Comparison of ENCODE assay signal across 10 cellular contexts in genomic region chr10:37860494-37861190, GRCh38. TPM values are rescaled to one million over a fixed set of nuclear protein-coding genes. Genes with fewer than 3 reads are reported as not detected.
DNase-seq lines count a peak whose midpoint lies in the region; ATAC-seq and TF ChIP-seq lines count a peak whose summit lies in the region.
"Had no signal": no experiment of that assay in that cellular context is flagged by ENCODE, and none has a peak within 500 bp of the region (broad histone marks: within the 10 kb centered on the region; RNA-seq: fewer than 3 reads in every experiment).

No MANE protein-coding gene starts in this region.

- H3K9me3 Mint-ChIP-seq in HFFc6: peaks cover 8% of the 10 kb centered on the region
- H3K9me3 Mint-ChIP-seq in activated T-helper 17 cell treated with anti-CD3 and anti-CD28 coated beads, Interleukin-2, amount 50 U/mL, for 72 hours: peaks cover 3% of the 10 kb centered on the region
- H3K9me3 Mint-ChIP-seq: activated CD8-positive, alpha-beta T cell treated with anti-CD3 and anti-CD28 coated beads for 36 hours had no signal

- H4K8ac ChIP-seq in mesenchymal stem cell (ENCODE audit: low read length): no peak overlapping the region

- H3K4me1 Mint-ChIP-seq in HFFc6 (ENCODE audit: low read depth): peaks cover 50% of the 10 kb centered on the region
- H3K4me1 Mint-ChIP-seq in activated T-helper 17 cell treated with anti-CD3 and anti-CD28 coated beads, Interleukin-2, amount 50 U/mL, for 72 hours: peaks cover 5% of the 10 kb centered on the region

- ATAC-seq in activated T-helper 17 cell treated with anti-CD3 and anti-CD28 coated beads, Interleukin-2, amount 50 U/mL, for 72 hours (replicated peaks): peak; percentile 49
- no peak for ATAC-seq in Right ventricle myocardium superior (ENCODE audit: poor library complexity)
- ATAC-seq: activated CD8-positive, alpha-beta T cell treated with anti-CD3 and anti-CD28 coated beads for 36 hours had no signal

- H3K79me1 ChIP-seq in mesenchymal stem cell (replicated peaks; ENCODE audit: low read length, poor library complexity, severe bottlenecking): no peaks in the 10 kb centered on the region

- no peak overlapping the region for H2BK12ac ChIP-seq in mesenchymal stem cell (ENCODE audit: low read length in 2 of 2)

- H2BK15ac ChIP-seq in mesenchymal stem cell (ENCODE audit: low read depth, poor library complexity, severe bottlenecking): no peak overlapping the region

- peaks cover 10% of the 10 kb centered on the region for H3K36me3 Mint-ChIP-seq in HFFc6 (ENCODE audit: low read depth)
- peaks cover 15% of the 10 kb centered on the region for H3K36me3 Mint-ChIP-seq in activated T-helper 17 cell treated with anti-CD3 and anti-CD28 coated beads, Interleukin-2, amount 50 U/mL, for 72 hours (ENCODE audit: low read depth)

- H3K14ac ChIP-seq in mesenchymal stem cell (ENCODE audit: low read length in 2 of 2): no peak overlapping the region

- H3K4ac ChIP-seq in mesenchymal stem cell (ENCODE audit: low read depth in 1 of 2, low read length in 2 of 2): no peak overlapping the region

- no peak overlapping the region for H2BK5ac ChIP-seq in mesenchymal stem cell (ENCODE audit: low read depth, low read length, poor library complexity, severe bottlenecking)

- DNase-seq in HFFc6 (peak; percentile 86), mesenchymal stem cell (peak; percentile 44), HK-2 (ENCODE audit: unreplicated experiment) (no peak), 8988T (no peak), Right ventricle myocardium superior (no peak), UCSD-AML1 (lab: John Stamatoyannopoulos, UW; ENCODE audit: unreplicated experiment) (no peak)
- DNase-seq: activated CD8-positive, alpha-beta T cell treated with anti-CD3 and anti-CD28 coated beads for 36 hours; upper lobe of left lung had no signal

- H3K9me3 ChIP-seq in mesenchymal stem cell (ENCODE audit: control insufficient read depth, low read length): no peaks in the 10 kb centered on the region

- H3K27ac Mint-ChIP-seq in HFFc6: peak overlapping the region; percentile 59
- H3K27ac Mint-ChIP-seq in activated T-helper 17 cell treated with anti-CD3 and anti-CD28 coated beads, Interleukin-2, amount 50 U/mL, for 72 hours: peak overlapping the region; percentile 47
- H3K27ac Mint-ChIP-seq: activated CD8-positive, alpha-beta T cell treated with anti-CD3 and anti-CD28 coated beads for 36 hours had no signal

- TF ChIP-seq CTCF in C4-2B (conservative IDR thresholded peaks at IDR 0.05): no peak
- no peak for TF ChIP-seq CTCF in HFFc6 (IDR thresholded peaks at IDR 0.05)

- no peak overlapping the region for H3K18ac ChIP-seq in mesenchymal stem cell (ENCODE audit: low read depth in 1 of 2, low read length in 2 of 2)

- H2AFZ ChIP-seq in mesenchymal stem cell (ENCODE audit: low read depth, low read length): no peak overlapping the region

- peak overlapping the region; percentile 54; the same call in 1 of the 2 replicates for H3K27ac ChIP-seq in C4-2B
- H3K27ac ChIP-seq in mesenchymal stem cell (ENCODE audit: low read length, poor library complexity, severe bottlenecking): no peak overlapping the region
- H3K27ac ChIP-seq: upper lobe of left lung had no signal

- H3K4me2 ChIP-seq in mesenchymal stem cell (ENCODE audit: low read length, poor library complexity, severe bottlenecking): peak overlapping the region; percentile 11

- intact Hi-C loops in Right ventricle myocardium superior (cut with DNase I): no loop called here

- no peaks in the 10 kb centered on the region for H3K27me3 ChIP-seq in mesenchymal stem cell (ENCODE audit: control insufficient read depth in 1 of 2, insufficient read depth in 1 of 2, low read length in 2 of 2)
- H3K27me3 ChIP-seq: upper lobe of left lung had no signal

- H3K4me1 ChIP-seq in mesenchymal stem cell (ENCODE audit: control insufficient read depth, insufficient read depth, low read depth, low read length): no peaks in the 10 kb centered on the region

- H3K36me3 ChIP-seq in mesenchymal stem cell (ENCODE audit: control insufficient read depth in 1 of 2, insufficient read depth in 2 of 2, low read depth in 1 of 2, low read length in 2 of 2): no peaks in the 10 kb centered on the region
- H3K36me3 ChIP-seq: upper lobe of left lung had no signal

- H3K9ac ChIP-seq in mesenchymal stem cell (ENCODE audit: low read length): peak overlapping the region; percentile 60

- no peak overlapping the region for H3K4me3 ChIP-seq in mesenchymal stem cell (ENCODE audit: insufficient read depth in 1 of 2, low read depth in 1 of 2, low read length in 2 of 2)
- H3K4me3 ChIP-seq: upper lobe of left lung had no signal

- H3K4me3 Mint-ChIP-seq in HFFc6: no peak overlapping the region
- peak overlapping the region; percentile 8 for H3K4me3 Mint-ChIP-seq in activated T-helper 17 cell treated with anti-CD3 and anti-CD28 coated beads, Interleukin-2, amount 50 U/mL, for 72 hours
- H3K4me3 Mint-ChIP-seq: activated CD8-positive, alpha-beta T cell treated with anti-CD3 and anti-CD28 coated beads for 36 hours had no signal

- H2BK120ac ChIP-seq in mesenchymal stem cell (ENCODE audit: low read depth, low read length): no peak overlapping the region

- H3K23ac ChIP-seq in mesenchymal stem cell (ENCODE audit: low read length in 2 of 2): no peak overlapping the region

- 48% methylated on average over 2 of the region's 2 CpGs for WGBS in mesenchymal stem cell

- no peak overlapping the region for H4K91ac ChIP-seq in mesenchymal stem cell (ENCODE audit: low read length)

- H2AK5ac ChIP-seq in mesenchymal stem cell (ENCODE audit: low read length, severe bottlenecking): no peak overlapping the region

- peaks cover 1% of the 10 kb centered on the region; the same call in 1 of the 2 replicates for H3K27me3 Mint-ChIP-seq in HFFc6 (ENCODE audit: insufficient read depth)
- H3K27me3 Mint-ChIP-seq in activated T-helper 17 cell treated with anti-CD3 and anti-CD28 coated beads, Interleukin-2, amount 50 U/mL, for 72 hours: no peaks in the 10 kb centered on the region
- H3K27me3 Mint-ChIP-seq: activated CD8-positive, alpha-beta T cell treated with anti-CD3 and anti-CD28 coated beads for 36 hours had no signal

RNA-seq across cellular contexts. Expression of gene ZNF248, which starts 3.2 kb away (rescaled TPM):
- 1 to 10 TPM; 3.9 to 6.3 (median 5.2) TPM for total RNA-seq in HFFc6 (2021; fragmentation: NEBNext Ultra II Directional; extraction: Animal tissue kit (Norgen Biotek cat#: 25700))
- total RNA-seq in activated T-helper 17 cell treated with anti-CD3 and anti-CD28 coated beads, Interleukin-2, amount 50 U/mL, for 72 hours: 10 to 100 TPM in 1 of 2 donors, 1 to 10 TPM in 1; 8.4 to 18.0 TPM
- 4.0 TPM for polyA plus RNA-seq in mesenchymal stem cell (2013, experiment 1 of 2)
- polyA plus RNA-seq in mesenchymal stem cell (2013, experiment 2 of 2): 3.2 TPM
- total RNA-seq in Right ventricle myocardium superior: 11.4 TPM

Comparison
In these comparisons a context has a peak if more than half of its experiments do, and no peak if none do; other contexts are left out.
1. DNase-seq: peak in HFFc6 (single experiment) and mesenchymal stem cell (single experiment); none in HK-2 (single experiment), 8988T (single experiment), Right ventricle myocardium superior (single experiment) and UCSD-AML1 (single experiment).